28 cellular contexts compared by ENCODE assay signal in the genomic region with DNA sequence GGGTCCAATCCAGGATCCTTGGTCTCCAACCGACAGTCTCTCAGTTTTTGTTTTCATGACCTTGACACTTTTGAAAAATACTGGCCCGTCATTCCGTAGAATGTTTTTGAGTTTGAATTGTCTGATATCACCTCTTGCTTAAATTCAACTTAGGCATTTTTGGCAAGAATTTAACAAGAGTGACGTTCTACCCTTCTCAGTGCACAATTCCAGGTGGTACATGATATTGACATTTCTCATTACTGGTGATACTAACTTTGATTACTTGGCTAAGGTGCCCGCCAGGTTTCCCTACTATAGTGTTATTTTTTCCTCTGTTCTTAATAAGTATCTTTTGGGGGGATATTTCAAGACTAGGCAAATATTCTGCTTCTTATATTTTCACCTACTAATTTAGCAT.
"Had no signal": no experiment of that assay in that cellular context is flagged by ENCODE, and none has a peak within 500 bp of the region (broad histone marks: within the 10 kb centered on the region; RNA-seq: fewer than 3 reads in every experiment).

No MANE protein-coding gene starts in this region.

- H3K9me3 ChIP-seq: colonic mucosa, esophagus muscularis mucosa, esophagus squamous epithelium, gastrocnemius medialis, gastroesophageal sphincter had no signal

- H3K27me3 Mint-ChIP-seq: dendritic cell treated with granulocyte-macrophage colony-stimulating factor and Interleukin-4, amounts not matched to agents 40 ng/mL and 50 ng/mL, for 4 days; effector memory CD8-positive, alpha-beta T cell had no signal

- H3K4me3 Mint-ChIP-seq: dendritic cell treated with granulocyte-macrophage colony-stimulating factor and Interleukin-4, amounts not matched to agents 40 ng/mL and 50 ng/mL, for 4 days; effector memory CD8-positive, alpha-beta T cell; endodermal cell had no signal

- H3K36me3 ChIP-seq: colonic mucosa, esophagus muscularis mucosa, esophagus squamous epithelium, gastrocnemius medialis, gastroesophageal sphincter, heart left ventricle, heart right ventricle had no signal

- H3K27ac Mint-ChIP-seq: dendritic cell treated with granulocyte-macrophage colony-stimulating factor and Interleukin-4, amounts not matched to agents 40 ng/mL and 50 ng/mL, for 4 days; effector memory CD8-positive, alpha-beta T cell; endodermal cell had no signal

- FAIRE-seq: colon, endometrium, endothelial cell of umbilical vein had no signal

- DNase-seq: colonic mucosa; cortex of kidney; dermis blood vessel endothelial cell; dorsolateral prefrontal cortex; effector CD4-positive, alpha-beta T cell; effector CD8-positive, alpha-beta T cell; effector memory CD4-positive, alpha-beta T cell; effector memory CD8-positive, alpha-beta T cell; endodermal cell; erythroblast; esophagus squamous epithelium; foreskin fibroblast; foreskin melanocyte; gastrocnemius medialis; glutamatergic neuron; head of caudate nucleus; heart left ventricle; heart right ventricle had no signal

- H3K4me3 ChIP-seq: colonic mucosa, coronary artery, dorsolateral prefrontal cortex, esophagus muscularis mucosa, esophagus squamous epithelium, gastrocnemius medialis, gastroesophageal sphincter, heart left ventricle, heart right ventricle had no signal

- H3K27me3 ChIP-seq: colonic mucosa, dorsolateral prefrontal cortex, esophagus muscularis mucosa, esophagus squamous epithelium, foreskin keratinocyte, gastrocnemius medialis, gastroesophageal sphincter, heart left ventricle, heart right ventricle had no signal

- H3K4me1 ChIP-seq: colonic mucosa, foreskin keratinocyte had no signal

- H3K27ac ChIP-seq: colonic mucosa, coronary artery, dorsolateral prefrontal cortex, epithelial cell of prostate, esophagus muscularis mucosa, esophagus squamous epithelium, foreskin keratinocyte, gastrocnemius medialis, gastroesophageal sphincter, heart left ventricle, heart right ventricle had no signal

- ATAC-seq: effector memory CD8-positive, alpha-beta T cell; esophagus mucosa; gastrocnemius medialis; gastroesophageal sphincter; heart left ventricle; heart right ventricle had no signal
